Comparison of ENCODE assay signal across 11 cellular contexts in genomic region chr7:71752171-71752935, GRCh38.
A peak's percentile ranks its signal among the peaks of the same experiment; 100 is the strongest.
DNase-seq lines count a peak whose midpoint lies in the region; ATAC-seq and TF ChIP-seq lines count a peak whose summit lies in the region.
"Had no signal": no experiment of that assay in that cellular context is flagged by ENCODE, and none has a peak within 500 bp of the region (broad histone marks: within the 10 kb centered on the region; RNA-seq: fewer than 3 reads in every experiment).

No MANE protein-coding gene starts in this region.

- H3K27me3 ChIP-seq in adrenal gland (peaks cover 6% of the 10 kb centered on the region), iPS DF 6.9 (ENCODE audit: control insufficient read depth, insufficient read depth, low read length) (no peaks in the 10 kb centered on the region)

- 12 to 15% (median 14%) methylated on average over 20 to 43 of the region's 43 CpGs for WGBS in adrenal gland, 4 donors
- WGBS in iPS DF 6.9 (ENCODE audit: insufficient coverage, insufficient read length) = no CpG with 5 or more reads among the region's 43 CpGs

- H3K36me3 ChIP-seq in adrenal gland (replicated peaks in 1 of 2) = no peaks in the 10 kb centered on the region
- H3K36me3 ChIP-seq in iPS DF 6.9 (ENCODE audit: control insufficient read depth, insufficient read depth, low read length) = no peaks in the 10 kb centered on the region

- no peak for TF ChIP-seq POLR2A in adrenal gland (IDR thresholded peaks at IDR 0.05)

- H3K4me3 ChIP-seq in adrenal gland (no peak overlapping the region), iPS DF 6.9 (ENCODE audit: low read length) (peak overlapping the region; percentile 30; the same call in 1 of the 2 replicates)
- H3K4me3 ChIP-seq: skin epidermis had no signal

- TF ChIP-seq CTCF in adrenal gland (IDR thresholded peaks at IDR 0.05) = peak; percentile 38 to 73 (median 57)

- no peaks in the 10 kb centered on the region for H3K9me3 ChIP-seq in adrenal gland (replicated peaks in 1 of 3)
- peaks cover 2% of the 10 kb centered on the region; the same call in 1 of the 2 replicates for H3K9me3 ChIP-seq in iPS DF 6.9 (ENCODE audit: control insufficient read depth, insufficient read depth, low read length)

- ATAC-seq in GM18502 (IDR thresholded peaks at IDR 0.05; ENCODE audit: poor library complexity, unreplicated experiment) = no peak

- H3K27ac ChIP-seq in adrenal gland = no peak overlapping the region
- H3K27ac ChIP-seq in iPS DF 6.9 (ENCODE audit: low read length) = no peak overlapping the region
- H3K27ac ChIP-seq: skin epidermis had no signal

- DNase-seq in NCI-H524 (lab: John Stamatoyannopoulos, UW) (peak; percentile 38 to 68), NCI-H524 treated with DMSO at 0.1 percent for 48 hours (lab: John Stamatoyannopoulos, UW) (no peak), NCI-H1694 treated with DMSO at 0.1 percent for 48 hours (lab: John Stamatoyannopoulos, UW) (peak; percentile 3), adrenal gland (peak; percentile 42 to 74 (median 62)), iPS DF 6.9 (ENCODE audit: low read depth, low spot score) (peak; percentile 61), T-helper 9 cell (no peak)
- peak; percentile 20 to 38 for DNase-seq in stimulated activated CD4-positive, alpha-beta T cell treated with anti-CD3 and anti-CD28 coated beads, Interleukin-15, amount 100 ng/mL, for 48 hours (ENCODE audit: low read depth in 2 of 2)
- DNase-seq: activated B cell treated with CpG ODN at 0.5 μM for 24 hours had no signal

- H3K4me1 ChIP-seq in adrenal gland (replicated peaks in 1 of 2) = no peaks in the 10 kb centered on the region
- H3K4me1 ChIP-seq in iPS DF 6.9 (ENCODE audit: control insufficient read depth, insufficient read depth, low read length) = no peaks in the 10 kb centered on the region
- H3K4me1 ChIP-seq: Caco-2 had no signal

- intact Hi-C loops in adrenal gland (cut with DNase I) = no loop called here

Comparison
In these comparisons a context has a peak if more than half of its experiments do, and no peak if none do; other contexts are left out.
1. DNase-seq: peak in NCI-H524 (2 of 2), NCI-H1694 treated with DMSO at 0.1 percent for 48 hours (single experiment), adrenal gland (7 of 7), iPS DF 6.9 (single experiment) and stimulated activated CD4-positive, alpha-beta T cell treated with anti-CD3 and anti-CD28 coated beads, Interleukin-15, amount 100 ng/mL, for 48 hours (2 of 2); none in NCI-H524 treated with DMSO at 0.1 percent for 48 hours (single experiment) and T-helper 9 cell (single experiment).